38 cellular contexts compared by ENCODE assay signal in the genomic region with DNA sequence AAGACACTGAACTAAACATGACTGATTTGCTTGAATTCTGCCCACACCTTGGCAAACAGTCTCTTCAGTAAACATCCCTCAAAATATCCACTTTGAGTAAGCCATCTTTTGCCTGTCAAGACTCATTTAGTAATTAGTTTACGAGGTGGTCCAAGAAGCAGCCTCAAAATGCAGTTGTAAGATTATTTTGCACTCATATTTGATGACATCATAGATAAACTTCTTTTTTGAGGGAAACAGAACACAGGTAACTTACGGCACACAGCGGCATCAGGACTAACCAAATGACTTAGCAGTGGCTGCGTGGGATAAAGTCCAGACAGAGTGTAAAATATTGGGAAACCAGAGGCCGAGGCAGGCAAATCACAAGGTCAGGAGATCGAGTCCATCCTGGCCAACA. TPM values are rescaled to one million over a fixed set of nuclear protein-coding genes. Genes with fewer than 3 reads are reported as not detected.
"Had no signal": no experiment of that assay in that cellular context is flagged by ENCODE, and none has a peak within 500 bp of the region (broad histone marks: within the 10 kb centered on the region; RNA-seq: fewer than 3 reads in every experiment).

No MANE protein-coding gene starts in this region.

- H3K27me3 ChIP-seq: adrenal gland, cardiac muscle cell had no signal

- DNase-seq: activated B cell treated with CpG ODN at 0.5 μM for 24 hours; activated CD4-positive, alpha-beta memory T cell treated with anti-CD3 and anti-CD28 coated beads for 36 hours; activated CD4-positive, alpha-beta T cell treated with anti-CD3 and anti-CD28 coated beads for 4 hours; activated CD4-positive, alpha-beta T cell treated with anti-CD3 and anti-CD28 coated beads, Interleukin-2, amount 10 ng/mL, durations not matched to agents 24 days and 14 days; activated CD4-positive, alpha-beta T cell treated with anti-CD3 and anti-CD28 coated beads, Interleukin-2, amount 50 U/mL, for 1 hour; activated CD4-positive, alpha-beta T cell treated with anti-CD3 and anti-CD28 coated beads, Interleukin-2, amount 50 U/mL, for 4 hours; activated CD4-positive, CD25-positive, alpha-beta regulatory T cell treated with anti-CD3 and anti-CD28 coated beads, Interleukin-2, amount 50 U/mL, for 72 hours; activated CD8-positive, alpha-beta memory T cell treated with anti-CD3 and anti-CD28 coated beads, Interleukin-2, amount 50 U/mL, for 4 hours; activated CD8-positive, alpha-beta T cell treated with anti-CD3 and anti-CD28 coated beads for 36 hours; activated effector memory CD4-positive, alpha-beta T cell treated with anti-CD3 and anti-CD28 coated beads, Interleukin-2, amount 50 U/mL, for 16 hours; activated gamma-delta T cell treated with Interleukin-2 at 50 U/mL for 16 hours; activated naive CD4-positive, alpha-beta T cell; activated naive CD4-positive, alpha-beta T cell treated with anti-CD3 and anti-CD28 coated beads for 36 hours; activated naive CD4-positive, alpha-beta T cell treated with anti-CD3 and anti-CD28 coated beads, Interleukin-2, amount 50 U/mL, for 16 hours; activated naive CD8-positive, alpha-beta T cell treated with anti-CD3 and anti-CD28 coated beads for 36 hours; activated T-cell treated with anti-CD3 and anti-CD28 coated beads for 4 hours; activated T-cell treated with anti-CD3 and anti-CD28 coated beads, Interleukin-2, amount 50 U/mL, for 1 hour; activated T-cell treated with anti-CD3 and anti-CD28 coated beads, Interleukin-2, amount 50 U/mL, for 4 hours; activated T-cell treated with anti-CD3 and anti-CD28 coated beads, Interleukin-2, amount 50 U/mL, for 72 hours; adrenal gland; amniotic stem cell; aorta; caudate nucleus; cerebellar nuclear complex; T-helper 1 cell; T-helper 2 cell; T-helper 9 cell had no signal

- H3K27ac Mint-ChIP-seq: activated B cell treated with CpG ODN at 0.5 μM for 24 hours; activated CD4-positive, alpha-beta memory T cell treated with anti-CD3 and anti-CD28 coated beads for 36 hours; activated CD4-positive, alpha-beta T cell treated with anti-CD3 and anti-CD28 coated beads, Interleukin-2, amount 10 ng/mL, durations not matched to agents 24 days and 14 days; activated CD8-positive, alpha-beta T cell treated with anti-CD3 and anti-CD28 coated beads for 36 hours; activated naive CD4-positive, alpha-beta T cell treated with anti-CD3 and anti-CD28 coated beads for 36 hours; activated naive CD4-positive, alpha-beta T cell treated with anti-CD3 and anti-CD28 coated beads, Interleukin-2, amount 50 U/mL, for 72 hours; activated naive CD8-positive, alpha-beta T cell treated with anti-CD3 and anti-CD28 coated beads for 36 hours; activated T-cell treated with anti-CD3 and anti-CD28 coated beads, Interleukin-2, amount 50 U/mL, for 72 hours; activated T-helper 1 cell treated with anti-CD3 and anti-CD28 coated beads, Interleukin-12 subunit alpha, Interleukin-12 subunit beta, Interleukin-2, Interleukin-4 antibody, amounts not matched to agents 30 ng/mL and 10 ng/mL and 1 ng/mL, durations not matched to agents 14 hours and 24 hours and 36 hours; activated T-helper 17 cell treated with anti-CD3 and anti-CD28 coated beads, Interleukin-2, amount 50 U/mL, for 72 hours; brain; T-helper 1 cell treated with Interleukin-12 subunit alpha and Interleukin-12 subunit beta and Interleukin-4 antibody, amounts not matched to agents 30 μg/mL and 1 μg/mL, for 36 hours; T-helper 2 cell treated with Interferon-gamma antibody and Interleukin-4, amounts not matched to agents 5 μg/mL and 100 μg/mL, for 36 hours had no signal

- ATAC-seq: activated CD8-positive, alpha-beta T cell treated with anti-CD3 and anti-CD28 coated beads for 36 hours; activated naive CD4-positive, alpha-beta T cell treated with anti-CD3 and anti-CD28 coated beads, Interleukin-2, amount 50 U/mL, for 72 hours; activated T-cell treated with anti-CD3 and anti-CD28 coated beads, Interleukin-2, amount 50 U/mL, for 4 hours; activated T-cell treated with anti-CD3 and anti-CD28 coated beads, Interleukin-2, amount 50 U/mL, for 72 hours; activated T-helper 17 cell treated with anti-CD3 and anti-CD28 coated beads, Interleukin-2, amount 50 U/mL, for 72 hours had no signal

- H3K9me3 ChIP-seq: adrenal gland had no signal

- H3K9me3 Mint-ChIP-seq: activated B cell treated with CpG ODN at 0.5 μM for 24 hours; activated CD4-positive, alpha-beta memory T cell treated with anti-CD3 and anti-CD28 coated beads for 36 hours; activated CD4-positive, alpha-beta T cell treated with anti-CD3 and anti-CD28 coated beads, Interleukin-2, amount 10 ng/mL, durations not matched to agents 24 days and 14 days; activated CD8-positive, alpha-beta T cell treated with anti-CD3 and anti-CD28 coated beads for 36 hours; activated naive CD4-positive, alpha-beta T cell treated with anti-CD3 and anti-CD28 coated beads for 36 hours; activated naive CD4-positive, alpha-beta T cell treated with anti-CD3 and anti-CD28 coated beads, Interleukin-2, amount 50 U/mL, for 72 hours; activated naive CD8-positive, alpha-beta T cell treated with anti-CD3 and anti-CD28 coated beads for 36 hours; activated T-cell treated with anti-CD3 and anti-CD28 coated beads, Interleukin-2, amount 50 U/mL, for 4 hours; activated T-cell treated with anti-CD3 and anti-CD28 coated beads, Interleukin-2, amount 50 U/mL, for 72 hours; activated T-helper 1 cell treated with anti-CD3 and anti-CD28 coated beads, Interleukin-12 subunit alpha, Interleukin-12 subunit beta, Interleukin-2, Interleukin-4 antibody, amounts not matched to agents 30 ng/mL and 10 ng/mL and 1 ng/mL, durations not matched to agents 14 hours and 24 hours and 36 hours; activated T-helper 17 cell treated with anti-CD3 and anti-CD28 coated beads, Interleukin-2, amount 50 U/mL, for 72 hours; brain; central memory CD8-positive, alpha-beta T cell; T-helper 1 cell treated with Interleukin-12 subunit alpha and Interleukin-12 subunit beta and Interleukin-4 antibody, amounts not matched to agents 30 μg/mL and 1 μg/mL, for 36 hours; T-helper 2 cell treated with Interferon-gamma antibody and Interleukin-4, amounts not matched to agents 5 μg/mL and 100 μg/mL, for 36 hours had no signal

- H3K4me1 ChIP-seq: adrenal gland had no signal

- FAIRE-seq: bronchial epithelial cell, TTC549 had no signal

- H3K4me3 Mint-ChIP-seq: activated B cell treated with CpG ODN at 0.5 μM for 24 hours; activated CD4-positive, alpha-beta memory T cell treated with anti-CD3 and anti-CD28 coated beads for 36 hours; activated CD4-positive, alpha-beta T cell treated with anti-CD3 and anti-CD28 coated beads, Interleukin-2, amount 10 ng/mL, durations not matched to agents 24 days and 14 days; activated CD8-positive, alpha-beta T cell treated with anti-CD3 and anti-CD28 coated beads for 36 hours; activated naive CD4-positive, alpha-beta T cell treated with anti-CD3 and anti-CD28 coated beads for 36 hours; activated naive CD8-positive, alpha-beta T cell treated with anti-CD3 and anti-CD28 coated beads for 36 hours; activated T-cell treated with anti-CD3 and anti-CD28 coated beads, Interleukin-2, amount 50 U/mL, for 4 hours; activated T-cell treated with anti-CD3 and anti-CD28 coated beads, Interleukin-2, amount 50 U/mL, for 72 hours; activated T-helper 1 cell treated with anti-CD3 and anti-CD28 coated beads, Interleukin-12 subunit alpha, Interleukin-12 subunit beta, Interleukin-2, Interleukin-4 antibody, amounts not matched to agents 30 ng/mL and 10 ng/mL and 1 ng/mL, durations not matched to agents 14 hours and 24 hours and 36 hours; activated T-helper 17 cell treated with anti-CD3 and anti-CD28 coated beads, Interleukin-2, amount 50 U/mL, for 72 hours; brain; central memory CD8-positive, alpha-beta T cell; T-helper 1 cell treated with Interleukin-12 subunit alpha and Interleukin-12 subunit beta and Interleukin-4 antibody, amounts not matched to agents 30 μg/mL and 1 μg/mL, for 36 hours; T-helper 2 cell treated with Interferon-gamma antibody and Interleukin-4, amounts not matched to agents 5 μg/mL and 100 μg/mL, for 36 hours had no signal

- H3K36me3 Mint-ChIP-seq: activated CD4-positive, alpha-beta memory T cell treated with anti-CD3 and anti-CD28 coated beads for 36 hours; activated naive CD4-positive, alpha-beta T cell treated with anti-CD3 and anti-CD28 coated beads, Interleukin-2, amount 50 U/mL, for 72 hours; activated naive CD8-positive, alpha-beta T cell treated with anti-CD3 and anti-CD28 coated beads for 36 hours; brain had no signal

- H3K27me3 Mint-ChIP-seq: activated B cell treated with CpG ODN at 0.5 μM for 24 hours had no signal

- H3K4me3 ChIP-seq: adrenal gland, cardiac muscle cell had no signal

- H3K36me3 ChIP-seq: adrenal gland, cardiac muscle cell had no signal

- H3K4me1 Mint-ChIP-seq: activated B cell treated with CpG ODN at 0.5 μM for 24 hours; activated CD4-positive, alpha-beta T cell treated with anti-CD3 and anti-CD28 coated beads, Interleukin-2, amount 10 ng/mL, durations not matched to agents 24 days and 14 days; activated naive CD8-positive, alpha-beta T cell treated with anti-CD3 and anti-CD28 coated beads for 36 hours; activated T-helper 17 cell treated with anti-CD3 and anti-CD28 coated beads, Interleukin-2, amount 50 U/mL, for 72 hours; brain; central memory CD8-positive, alpha-beta T cell had no signal

- H3K27ac ChIP-seq: adrenal gland, cardiac muscle cell, VCaP had no signal

RNA-seq across cellular contexts. Expression of gene STEAP1B, which starts 41.8 kb away (rescaled TPM):
- total RNA-seq: activated CD4-positive, alpha-beta memory T cell treated with anti-CD3 and anti-CD28 coated beads for 36 hours; activated CD8-positive, alpha-beta T cell treated with anti-CD3 and anti-CD28 coated beads for 36 hours; activated naive CD4-positive, alpha-beta T cell treated with anti-CD3 and anti-CD28 coated beads, Interleukin-2, amount 50 U/mL, for 72 hours; cardiac muscle cell had no signal
